19 cellular contexts compared by ENCODE assay signal in the genomic region with DNA sequence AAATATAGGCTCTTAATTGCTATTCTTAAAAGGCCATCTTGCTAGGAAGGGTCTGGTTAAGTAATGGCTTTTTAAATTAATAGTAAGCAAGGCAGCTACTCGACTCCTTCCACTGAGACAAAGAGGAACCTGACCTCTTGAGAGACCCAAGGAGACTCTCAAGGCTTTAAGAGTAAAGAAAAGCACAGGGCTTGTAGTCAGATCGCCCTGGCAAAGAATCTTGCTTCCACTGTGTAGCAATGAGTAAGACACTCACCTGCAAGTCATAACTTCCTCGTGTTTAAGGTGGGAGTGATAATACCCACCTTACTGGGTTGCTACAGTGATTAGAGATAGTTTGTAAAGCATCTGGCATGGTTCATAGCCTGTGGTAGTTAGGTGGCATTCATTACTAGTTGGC.
"Had no signal": no experiment of that assay in that cellular context is flagged by ENCODE, and none has a peak within 500 bp of the region (broad histone marks: within the 10 kb centered on the region; RNA-seq: fewer than 3 reads in every experiment).

No MANE protein-coding gene starts in this region.

- H3K4me3 ChIP-seq: psoas muscle, sigmoid colon, skin epidermis, stomach, thoracic aorta, transverse colon had no signal

- H3K27me3 ChIP-seq: foreskin keratinocyte, sigmoid colon, stomach, transverse colon had no signal

- H3K9me3 ChIP-seq: psoas muscle, sigmoid colon, stomach, thoracic aorta, transverse colon had no signal

- ATAC-seq: foreskin keratinocyte, psoas muscle had no signal

- H3K4me1 ChIP-seq: foreskin keratinocyte, psoas muscle, sigmoid colon, stomach, transverse colon had no signal

- DNase-seq: cerebellar nuclear complex; dermis blood vessel endothelial cell; effector CD4-positive, alpha-beta T cell; endodermal cell; erythroblast; kidney; midbrain; psoas muscle; retina; sigmoid colon; stimulated activated CD4-positive, alpha-beta T cell treated with anti-CD3 and anti-CD28 coated beads, Interleukin-2, amount 100 ng/mL, for 24 hours; stimulated activated CD4-positive, alpha-beta T cell treated with anti-CD3 and anti-CD28 coated beads, Interleukin-4, amount 100 ng/mL, for 4 hours; stimulated activated naive CD4-positive, alpha-beta T cell; stomach; substantia nigra; transverse colon had no signal

- H3K36me3 ChIP-seq: sigmoid colon, stomach, thoracic aorta, transverse colon had no signal

- H3K27ac ChIP-seq: foreskin keratinocyte, psoas muscle, sigmoid colon, skin epidermis, stomach, thoracic aorta, transverse colon had no signal
